8 cellular contexts compared by ENCODE assay signal in the genomic region with DNA sequence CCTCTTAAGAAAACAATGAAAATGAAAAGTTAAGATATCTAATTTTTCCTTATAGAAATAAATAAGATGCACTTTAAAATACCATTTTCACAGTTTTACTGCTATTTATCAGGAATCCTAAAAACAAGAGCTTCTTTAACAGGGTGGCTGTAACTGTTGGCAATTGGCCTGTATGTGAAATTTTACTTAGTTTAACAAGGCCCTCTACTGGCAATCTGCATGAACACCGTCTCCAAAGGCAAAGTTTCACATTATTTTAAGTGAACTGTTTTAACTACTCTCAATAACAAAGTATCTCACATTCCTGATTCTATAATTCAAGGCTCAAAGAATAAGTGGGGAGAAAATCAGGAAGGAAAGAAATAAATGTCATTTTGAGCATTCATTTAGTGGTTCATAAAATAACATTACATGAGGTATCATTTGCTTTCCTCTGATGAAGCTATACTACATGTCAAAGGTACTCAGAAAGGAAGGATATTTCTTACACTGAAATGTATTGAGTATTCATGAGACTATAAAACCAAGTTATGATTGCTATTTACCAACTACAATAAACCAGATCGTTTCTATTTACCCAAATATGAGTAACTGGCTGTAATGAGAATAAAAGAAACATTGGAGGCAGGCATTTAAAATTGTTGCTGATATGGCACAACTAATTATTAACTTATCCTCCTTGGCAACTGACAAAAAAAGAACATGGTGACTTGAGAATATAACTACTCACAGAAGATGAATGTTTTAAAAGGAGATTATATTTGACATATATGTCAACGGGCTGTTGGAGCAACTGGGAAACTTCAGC. TPM values are rescaled to one million over a fixed set of nuclear protein-coding genes. Genes with fewer than 3 reads are reported as not detected.
DNase-seq lines count a peak whose midpoint lies in the region; TF ChIP-seq lines count a peak whose summit lies in the region.

No MANE protein-coding gene starts in this region.

- TF ChIP-seq POLR2A in NB4 (IDR thresholded peaks at IDR 0.05; ENCODE audit: extremely low read depth, insufficient read length) (no peak), uterus (IDR thresholded peaks at IDR 0.05) (no peak)

- no peak overlapping the region for H3K4me3 ChIP-seq in NB4 (ENCODE audit: low read depth, low read length)
- no peak overlapping the region for H3K4me3 ChIP-seq in adipocyte (ENCODE audit: low read length)
- H3K4me3 ChIP-seq in uterus: no peak overlapping the region

- H3K36me3 ChIP-seq in adipocyte (ENCODE audit: control insufficient read depth, insufficient read depth, low read length, severe bottlenecking) (no peaks in the 10 kb centered on the region), uterus (no peaks in the 10 kb centered on the region)

- intact Hi-C loops in uterus (cut with DNase I; ENCODE audit: low total_unique reads): no loop called here

- H3K27me3 ChIP-seq in adipocyte (replicated peaks; ENCODE audit: control insufficient read depth, insufficient read depth, low read length): no peaks in the 10 kb centered on the region
- H3K27me3 ChIP-seq in uterus: no peaks in the 10 kb centered on the region

- TF ChIP-seq CTCF in C4-2B (conservative IDR thresholded peaks at IDR 0.05) (peak; percentile 78), GM20000 (IDR thresholded peaks at IDR 0.05; ENCODE audit: extremely low read depth, missing control alignments) (peak; percentile 40), NB4 (IDR thresholded peaks at IDR 0.05; ENCODE audit: low read depth, low read length) (peak; percentile 56), uterus (IDR thresholded peaks at IDR 0.05) (peak; percentile 27 to 35 (median 28))

- H3K27ac ChIP-seq in C4-2B (no peak overlapping the region), uterus (no peak overlapping the region)

- H3K4me1 ChIP-seq in adipocyte (ENCODE audit: control insufficient read depth, insufficient read depth, low read length) (no peaks in the 10 kb centered on the region), uterus (no peaks in the 10 kb centered on the region)

- DNase-seq in GM20000 (ENCODE audit: low spot score) (peak; percentile 30), NB4 (ENCODE audit: low read depth) (peak; percentile 45), adipocyte (ENCODE audit: low read depth) (peak; percentile 86), iris pigment epithelial cell (ENCODE audit: low read depth) (peak; percentile 87), uterus (no peak), NCI-H2107 (lab: John Stamatoyannopoulos, UW) (no peak), UCSD-AML1 (lab: John Stamatoyannopoulos, UW; ENCODE audit: unreplicated experiment) (no peak)

- H3K9me3 ChIP-seq in adipocyte (ENCODE audit: control insufficient read depth, low read length) (no peaks in the 10 kb centered on the region), uterus (no peaks in the 10 kb centered on the region)

- H3K9ac ChIP-seq in adipocyte (ENCODE audit: low read length): no peak overlapping the region

RNA-seq across cellular contexts. Expression of gene NCKAP5, which starts 7.0 kb away (rescaled TPM):
- total RNA-seq in uterus: 1 to 10 TPM in 2 of 4 donors, under 1 TPM in 1, not detected in 1; 0.55 to 6.6 (median 3.3) TPM

Comparison
In these comparisons a context has a peak if more than half of its experiments do, and no peak if none do; other contexts are left out.
1. DNase-seq: peak in GM20000 (single experiment), NB4 (single experiment), adipocyte (single experiment) and iris pigment epithelial cell (single experiment); none in uterus (0 of 2), NCI-H2107 (single experiment) and UCSD-AML1 (single experiment).
2. Peak in every context shown above with its lines, with median percentiles within 50 percentile points of each other: CTCF ChIP-seq.